8 cellular contexts compared by ENCODE assay signal in the genomic region with DNA sequence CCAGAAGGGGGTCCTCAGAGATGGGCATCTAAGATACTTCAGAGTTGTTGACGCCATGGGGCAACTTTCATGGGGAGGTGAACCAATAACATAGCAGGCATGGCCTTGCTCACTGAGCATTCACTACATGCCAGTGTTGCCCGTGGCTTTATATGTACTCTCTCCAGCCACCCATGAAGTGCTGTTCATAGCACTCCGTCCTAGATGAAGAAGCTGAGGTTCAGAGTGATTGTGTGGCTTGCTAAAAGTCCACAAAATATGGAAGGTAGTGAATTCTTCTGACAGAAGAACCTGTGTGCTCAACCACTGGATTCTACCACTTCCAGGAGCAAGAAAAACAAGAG. TPM values are rescaled to one million over a fixed set of nuclear protein-coding genes. Genes with fewer than 3 reads are reported as not detected.
DNase-seq lines count a peak whose midpoint lies in the region; ATAC-seq and TF ChIP-seq lines count a peak whose summit lies in the region.

No MANE protein-coding gene starts in this region.

- peak overlapping the region; percentile 11 for H3K27ac Mint-ChIP-seq in stimulated activated naive CD8-positive, alpha-beta T cell treated with anti-CD3 and anti-CD28 coated beads, Interleukin-15, Interleukin-2, amounts not matched to agents 100 ng/mL and 50 ng/mL, for 24 hours
- H3K27ac Mint-ChIP-seq in stimulated activated naive CD8-positive, alpha-beta T cell treated with anti-CD3 and anti-CD28 coated beads, Interleukin-15, amount 100 ng/mL, for 72 hours = no peak overlapping the region

- no peaks in the 10 kb centered on the region for H4K20me1 ChIP-seq in MM.1S (ENCODE audit: insufficient read depth, low read length)

- peak overlapping the region; percentile 70 for H3K4me2 ChIP-seq in MM.1S (ENCODE audit: low read depth, low read length)

- H3K27me3 Mint-ChIP-seq in stimulated activated naive CD8-positive, alpha-beta T cell treated with anti-CD3 and anti-CD28 coated beads, Interleukin-15, Interleukin-2, amounts not matched to agents 100 ng/mL and 50 ng/mL, for 24 hours = no peaks in the 10 kb centered on the region
- H3K27me3 Mint-ChIP-seq in stimulated activated naive CD8-positive, alpha-beta T cell treated with anti-CD3 and anti-CD28 coated beads, Interleukin-15, amount 100 ng/mL, for 72 hours = no peaks in the 10 kb centered on the region

- no peak for DNase-seq in stimulated activated naive CD8-positive, alpha-beta T cell treated with anti-CD3 and anti-CD28 coated beads, Interleukin-15, amount 100 ng/mL, for 72 hours
- DNase-seq in MM.1S = no peak
- DNase-seq in left colon = no peak
- no peak for DNase-seq in NCI-H1048 (lab: John Stamatoyannopoulos, UW)
- DNase-seq in SIG-M5 treated with dmso at 0.1 percent for 504 hours (lab: John Stamatoyannopoulos, UW; ENCODE audit: unreplicated experiment) = no peak
- no peak for DNase-seq in NCI-H2171 (lab: John Stamatoyannopoulos, UW)

- H3K9me2 ChIP-seq in MM.1S (replicated peaks; ENCODE audit: insufficient read depth, low read length) = no peaks in the 10 kb centered on the region

- ATAC-seq in stimulated activated naive CD8-positive, alpha-beta T cell treated with anti-CD3 and anti-CD28 coated beads, Interleukin-15, amount 100 ng/mL, for 72 hours = no peak
- peak; percentile 4 for ATAC-seq in left colon
- no peak for ATAC-seq in GM21825 (IDR thresholded peaks at IDR 0.05; ENCODE audit: unreplicated experiment)

- H3K9me3 ChIP-seq in MM.1S (replicated peaks; ENCODE audit: insufficient read depth, low read length) = no peaks in the 10 kb centered on the region

- no peaks in the 10 kb centered on the region for H3K9me3 Mint-ChIP-seq in stimulated activated naive CD8-positive, alpha-beta T cell treated with anti-CD3 and anti-CD28 coated beads, Interleukin-15, Interleukin-2, amounts not matched to agents 100 ng/mL and 50 ng/mL, for 24 hours
- H3K9me3 Mint-ChIP-seq in stimulated activated naive CD8-positive, alpha-beta T cell treated with anti-CD3 and anti-CD28 coated beads, Interleukin-15, amount 100 ng/mL, for 72 hours = no peaks in the 10 kb centered on the region

- H3K79me2 ChIP-seq in MM.1S (ENCODE audit: low read length) = peaks cover 53% of the 10 kb centered on the region

- peaks cover 30% of the 10 kb centered on the region for H3F3A ChIP-seq in MM.1S (ENCODE audit: insufficient read depth, low read length)

- TF ChIP-seq CTCF in MM.1S (IDR thresholded peaks at IDR 0.05; ENCODE audit: low read length) = no peak

- H3K27ac ChIP-seq in MM.1S (ENCODE audit: low read length) = peak overlapping the region; percentile 94

- intact Hi-C loops in left colon (cut with DNase I, micrococcal nuclease) = no loop called here

- no peaks in the 10 kb centered on the region for H3K36me3 Mint-ChIP-seq in stimulated activated naive CD8-positive, alpha-beta T cell treated with anti-CD3 and anti-CD28 coated beads, Interleukin-15, Interleukin-2, amounts not matched to agents 100 ng/mL and 50 ng/mL, for 24 hours (ENCODE audit: low read depth)

- H3K9ac ChIP-seq in MM.1S (ENCODE audit: low read length) = peak overlapping the region; percentile 69

- peak overlapping the region; percentile 41 for H3K4me3 ChIP-seq in MM.1S (ENCODE audit: low read length)

- H3K4me3 Mint-ChIP-seq in stimulated activated naive CD8-positive, alpha-beta T cell treated with anti-CD3 and anti-CD28 coated beads, Interleukin-15, Interleukin-2, amounts not matched to agents 100 ng/mL and 50 ng/mL, for 24 hours = no peak overlapping the region
- no peak overlapping the region for H3K4me3 Mint-ChIP-seq in stimulated activated naive CD8-positive, alpha-beta T cell treated with anti-CD3 and anti-CD28 coated beads, Interleukin-15, amount 100 ng/mL, for 72 hours

- 0 out of 2 replicates have a peak overlapping the region, but pooled peaks have one; percentile 1 for H2AFZ ChIP-seq in MM.1S (ENCODE audit: low read length)

- no peaks in the 10 kb centered on the region for H3K36me3 ChIP-seq in MM.1S (replicated peaks; ENCODE audit: insufficient read depth, low read length)

- no peaks in the 10 kb centered on the region for H3K27me3 ChIP-seq in MM.1S (replicated peaks; ENCODE audit: insufficient read depth, low read length)

- peaks cover 44% of the 10 kb centered on the region for H3K4me1 Mint-ChIP-seq in stimulated activated naive CD8-positive, alpha-beta T cell treated with anti-CD3 and anti-CD28 coated beads, Interleukin-15, Interleukin-2, amounts not matched to agents 100 ng/mL and 50 ng/mL, for 24 hours (ENCODE audit: low read depth)
- peaks cover 27% of the 10 kb centered on the region for H3K4me1 Mint-ChIP-seq in stimulated activated naive CD8-positive, alpha-beta T cell treated with anti-CD3 and anti-CD28 coated beads, Interleukin-15, amount 100 ng/mL, for 72 hours

- peaks cover 44% of the 10 kb centered on the region for H3K4me1 ChIP-seq in MM.1S (ENCODE audit: low read length)

RNA-seq across cellular contexts. Expression of a gene that starts 9.8 kb away (rescaled TPM):
- 100 to 1,000 TPM in 1 of 2 donors, 10 to 100 TPM in 1; 97.2 to 165 TPM for total RNA-seq in left colon

RNA-seq across cellular contexts. Expression of a gene that starts 42.4 kb away (rescaled TPM):
- total RNA-seq in left colon = 100 to 1,000 TPM; 235 to 242 TPM

RNA-seq across cellular contexts. Expression of a gene that starts 42.7 kb away (rescaled TPM):
- total RNA-seq in left colon = 10 to 100 TPM; 19.6 to 22.3 TPM

RNA-seq across cellular contexts. Expression of a gene that starts 58.0 kb away (rescaled TPM):
- total RNA-seq in left colon = under 1 TPM; 0.47 to 0.58 TPM
